17 cellular contexts compared by ENCODE assay signal in genomic region chr1:21763694-21764419, GRCh38. TPM values are rescaled to one million over a fixed set of nuclear protein-coding genes. Genes with fewer than 3 reads are reported as not detected.
DNase-seq lines count a peak whose midpoint lies in the region; ATAC-seq and TF ChIP-seq lines count a peak whose summit lies in the region.
"Had no signal": no experiment of that assay in that cellular context is flagged by ENCODE, and none has a peak within 500 bp of the region (broad histone marks: within the 10 kb centered on the region; RNA-seq: fewer than 3 reads in every experiment).

No MANE protein-coding gene starts in this region.

- peaks cover 17% of the 10 kb centered on the region for H4K20me1 ChIP-seq in DOHH2 (ENCODE audit: control insufficient read depth, insufficient read depth, low read depth, low read length)
- peaks cover 18% of the 10 kb centered on the region; the same call in 1 of the 2 replicates for H4K20me1 ChIP-seq in OCI-LY7 (ENCODE audit: insufficient read depth, low read length)
- peaks cover 48% of the 10 kb centered on the region for H4K20me1 ChIP-seq in MM.1S (ENCODE audit: insufficient read depth, low read length)

- H3K4me2 ChIP-seq in DOHH2 (ENCODE audit: low read length) (peak overlapping the region; percentile 59), OCI-LY7 (ENCODE audit: low read length) (peak overlapping the region; percentile 77), skeletal muscle satellite cell (ENCODE audit: low read length) (peak overlapping the region; percentile 24), MM.1S (ENCODE audit: low read depth, low read length) (no peak overlapping the region)

- no peaks in the 10 kb centered on the region for H3K9me2 ChIP-seq in DOHH2 (replicated peaks; ENCODE audit: control insufficient read depth, low read length)
- no peaks in the 10 kb centered on the region for H3K9me2 ChIP-seq in OCI-LY7 (ENCODE audit: insufficient read depth, low read length)
- no peaks in the 10 kb centered on the region for H3K9me2 ChIP-seq in MM.1S (replicated peaks; ENCODE audit: insufficient read depth, low read length)

- intact Hi-C loops in OCI-LY7 (cut with micrococcal nuclease; ENCODE audit: unreplicated experiment), result loop anchor here (2.0 kb wide), 1 partner anchor 19 kb away; the partner anchor contains the start of gene USP48
- intact Hi-C loops in Right ventricle myocardium superior (cut with DNase I), result no loop called here
- intact Hi-C loops in mucosa of descending colon (cut with DNase I, micrococcal nuclease), result no loop called here
- intact Hi-C loops in A673 (cut with micrococcal nuclease; ENCODE audit: unreplicated experiment), result no loop called here

- H3K27me3 ChIP-seq in DOHH2 (ENCODE audit: control insufficient read depth, low read length) (no peaks in the 10 kb centered on the region), skeletal muscle satellite cell (ENCODE audit: control insufficient read depth, insufficient read depth, low read length) (no peaks in the 10 kb centered on the region), MM.1S (replicated peaks; ENCODE audit: insufficient read depth, low read length) (no peaks in the 10 kb centered on the region), A673 (replicated peaks; ENCODE audit: insufficient read depth, low read depth, low read length, poor library complexity) (no peaks in the 10 kb centered on the region)
- H3K27me3 ChIP-seq: upper lobe of right lung had no signal

- H3K4me1 ChIP-seq in DOHH2 (ENCODE audit: control insufficient read depth, low read length) (peaks cover 69% of the 10 kb centered on the region), OCI-LY7 (ENCODE audit: insufficient read depth, low read length, poor library complexity, severe bottlenecking) (peaks cover 64% of the 10 kb centered on the region), skeletal muscle satellite cell (ENCODE audit: control insufficient read depth, insufficient read depth, low read length) (peaks cover 19% of the 10 kb centered on the region), MM.1S (ENCODE audit: low read length) (peaks cover 3% of the 10 kb centered on the region; the same call in 1 of the 2 replicates), mucosa of descending colon (ENCODE audit: low read depth) (peaks cover 26% of the 10 kb centered on the region), A673 (ENCODE audit: insufficient read depth, low read length, poor library complexity, severe bottlenecking) (peaks cover 21% of the 10 kb centered on the region)

- H3K9ac ChIP-seq in skeletal muscle satellite cell (ENCODE audit: low read depth, low read length) (no peak overlapping the region), MM.1S (ENCODE audit: low read length) (no peak overlapping the region)

- POLR2A ChIA-PET in OCI-LY7 (lab: Charles Lee) (interaction anchor here (0.7 to 2.1 kb wide), 2 partner anchors 12 to 18 kb away, joined by 5 to 6 read pairs; no protein-coding TSS in a partner anchor), A673 (lab: Charles Lee; ENCODE audit: low non-redundant PET) (no interaction called here)

- CTCF ChIA-PET in OCI-LY7 (lab: Charles Lee; ENCODE audit: unreplicated experiment) (interaction anchor here (0.6 kb wide), 1 partner anchor 255 kb away, joined by 3 read pairs; no protein-coding TSS in a partner anchor), A673 (lab: Charles Lee) (no interaction called here)

- H3K36me3 ChIP-seq in DOHH2 (ENCODE audit: control insufficient read depth, low read length), result no peaks in the 10 kb centered on the region
- peaks cover under 1% of the 10 kb centered on the region for H3K36me3 ChIP-seq in OCI-LY7 (ENCODE audit: insufficient read depth, low read length)
- no peaks in the 10 kb centered on the region for H3K36me3 ChIP-seq in skeletal muscle satellite cell (ENCODE audit: insufficient read depth, low read length)
- H3K36me3 ChIP-seq in MM.1S (replicated peaks; ENCODE audit: insufficient read depth, low read length), result no peaks in the 10 kb centered on the region
- no peaks in the 10 kb centered on the region for H3K36me3 ChIP-seq in mucosa of descending colon (ENCODE audit: low read depth)
- no peaks in the 10 kb centered on the region for H3K36me3 ChIP-seq in A673 (ENCODE audit: insufficient read depth, low read length, poor library complexity, severe bottlenecking)
- H3K36me3 ChIP-seq: lower lobe of right lung, upper lobe of right lung had no signal

- H2AFZ ChIP-seq in OCI-LY7 (ENCODE audit: low read length) (no peak overlapping the region), MM.1S (ENCODE audit: low read length) (no peak overlapping the region)

- H3K79me2 ChIP-seq in DOHH2 (ENCODE audit: control insufficient read depth, low read length), result peaks cover 99% of the 10 kb centered on the region
- H3K79me2 ChIP-seq in OCI-LY7 (ENCODE audit: insufficient read depth, low read depth, low read length), result peaks cover 100% of the 10 kb centered on the region
- peaks cover 100% of the 10 kb centered on the region for H3K79me2 ChIP-seq in MM.1S (ENCODE audit: low read length)

- H3K4me3 ChIP-seq in DOHH2 (ENCODE audit: low read length), result peak overlapping the region; percentile 63
- H3K4me3 ChIP-seq in OCI-LY7 (ENCODE audit: low read depth, low read length, poor library complexity, severe bottlenecking), result peak overlapping the region; percentile 28
- H3K4me3 ChIP-seq in skeletal muscle satellite cell (ENCODE audit: low read length), result no peak overlapping the region
- H3K4me3 ChIP-seq in MM.1S (ENCODE audit: low read length), result no peak overlapping the region
- H3K4me3 ChIP-seq in mucosa of descending colon, result no peak overlapping the region
- H3K4me3 ChIP-seq in A673 (ENCODE audit: low read depth, low read length, poor library complexity, severe bottlenecking), result no peak overlapping the region
- H3K4me3 ChIP-seq: lower lobe of right lung, upper lobe of right lung had no signal

- no peak for TF ChIP-seq CTCF in DOHH2 (IDR thresholded peaks at IDR 0.05; ENCODE audit: low read depth, low read length, poor library complexity, severe bottlenecking)
- no peak for TF ChIP-seq CTCF in OCI-LY7 (conservative IDR thresholded peaks at IDR 0.05; ENCODE audit: low read length)
- TF ChIP-seq CTCF in MM.1S (IDR thresholded peaks at IDR 0.05; ENCODE audit: low read length), result no peak
- TF ChIP-seq CTCF in mucosa of descending colon (IDR thresholded peaks at IDR 0.05), result no peak
- no peak for TF ChIP-seq CTCF in A673 (conservative IDR thresholded peaks at IDR 0.05; ENCODE audit: low read depth, low read length)

- H3K9me3 ChIP-seq in DOHH2 (ENCODE audit: control insufficient read depth, insufficient read depth, low read length), result no peaks in the 10 kb centered on the region
- no peaks in the 10 kb centered on the region for H3K9me3 ChIP-seq in OCI-LY7 (ENCODE audit: low read length)
- no peaks in the 10 kb centered on the region for H3K9me3 ChIP-seq in skeletal muscle satellite cell (replicated peaks; ENCODE audit: low read length)
- no peaks in the 10 kb centered on the region for H3K9me3 ChIP-seq in MM.1S (replicated peaks; ENCODE audit: insufficient read depth, low read length)
- no peaks in the 10 kb centered on the region for H3K9me3 ChIP-seq in mucosa of descending colon
- H3K9me3 ChIP-seq in A673 (ENCODE audit: low read depth, low read length, poor library complexity, severe bottlenecking), result no peaks in the 10 kb centered on the region
- H3K9me3 ChIP-seq: lower lobe of right lung, upper lobe of right lung had no signal

- H3F3A ChIP-seq in DOHH2 (ENCODE audit: control insufficient read depth, insufficient read depth) (peaks cover 13% of the 10 kb centered on the region), MM.1S (ENCODE audit: insufficient read depth, low read length) (no peaks in the 10 kb centered on the region)

- H3K27ac ChIP-seq in DOHH2 (ENCODE audit: low read depth, low read length) (peak overlapping the region; percentile 77), OCI-LY7 (ENCODE audit: low read depth, low read length, poor library complexity, severe bottlenecking) (peak overlapping the region; percentile 74), MM.1S (ENCODE audit: low read length) (no peak overlapping the region), A673 (ENCODE audit: low read depth, low read length, poor library complexity, severe bottlenecking) (no peak overlapping the region)

- no TSS peak for BruUV-seq in OCI-LY7 (replicated peaks; lab: Mats Ljungman, UMichigan)
- no TSS peak for BruUV-seq in A673 (replicated peaks; lab: Mats Ljungman, UMichigan)

- ATAC-seq in Right ventricle myocardium superior (ENCODE audit: poor library complexity) (peak; percentile 62), GM21447 (IDR thresholded peaks at IDR 0.05; ENCODE audit: unreplicated experiment) (no peak), mucosa of descending colon (no peak)

- DNase-seq in OCI-LY7 (ENCODE audit: low spot score) (peak; percentile 31), Right ventricle myocardium superior (no peak), MM.1S (no peak), mucosa of descending colon (no peak), A673 (ENCODE audit: low spot score) (no peak)
- DNase-seq: activated CD4-positive, alpha-beta T cell treated with anti-CD3 and anti-CD28 coated beads for 4 hours; activated T-cell treated with anti-CD3 and anti-CD28 coated beads, Interleukin-2, amount 50 U/mL, for 4 hours; cortex of kidney; lower lobe of right lung; NCI-H1092 treated with DMSO at 0.1 percent for 48 hours; NCI-H2227 treated with DMSO at 0.1 percent for 48 hours; stimulated activated CD4-positive, alpha-beta T cell treated with anti-CD3 and anti-CD28 coated beads, Interleukin-12 subunit alpha, Interleukin-12 subunit beta, amount 100 ng/mL, for 4 hours; upper lobe of right lung had no signal

RNA-seq across cellular contexts. Expression of gene USP48, which starts 19.1 kb away (rescaled TPM):
- total RNA-seq in OCI-LY7 (2014; rRNA removed; shearing (Covaris generic)), result 45.0 and 56.0 TPM in 2 replicates
- total RNA-seq in OCI-LY7 (2022) (95.7 and 98.3 TPM in 2 replicates), Right ventricle myocardium superior (41.8 TPM), mucosa of descending colon (10 to 100 TPM; 39.1 to 70.6 (median 52.2) TPM), A673 (2021) (74.1 and 74.6 TPM in 2 replicates)
- total RNA-seq in skeletal muscle satellite cell (2012; rRNA removed), result 19.4 and 20.5 TPM in 2 replicates

RNA-seq across cellular contexts. Expression of gene LDLRAD2, which starts 48.2 kb away (rescaled TPM):
- total RNA-seq in OCI-LY7 (2014; rRNA removed; shearing (Covaris generic)), result not detected in 2 replicates
- total RNA-seq in OCI-LY7 (2022) (not detected in 2 replicates), Right ventricle myocardium superior (not detected), mucosa of descending colon (under 1 TPM; 0.09 to 0.27 (median 0.19) TPM), A673 (2021) (not detected in 2 replicates)
- not detected in 2 replicates for total RNA-seq in skeletal muscle satellite cell (2012; rRNA removed)
- total RNA-seq: T-helper 1 cell treated with Interleukin-12 subunit alpha and Interleukin-12 subunit beta and Interleukin-4 antibody, amounts not matched to agents 30 ng/mL and 1 ng/mL, for 36 hours had no signal

Comparison
In these comparisons a context has a peak if more than half of its experiments do, and no peak if none do; other contexts are left out.
1. H3K27ac ChIP-seq: peak in DOHH2 (single experiment) and OCI-LY7 (single experiment); none in MM.1S (single experiment) and A673 (single experiment).
2. H3K4me3 ChIP-seq: peak in DOHH2 (single experiment) and OCI-LY7 (single experiment); none in skeletal muscle satellite cell (single experiment), MM.1S (single experiment), mucosa of descending colon (single experiment) and A673 (single experiment).